In the genomic region with DNA sequence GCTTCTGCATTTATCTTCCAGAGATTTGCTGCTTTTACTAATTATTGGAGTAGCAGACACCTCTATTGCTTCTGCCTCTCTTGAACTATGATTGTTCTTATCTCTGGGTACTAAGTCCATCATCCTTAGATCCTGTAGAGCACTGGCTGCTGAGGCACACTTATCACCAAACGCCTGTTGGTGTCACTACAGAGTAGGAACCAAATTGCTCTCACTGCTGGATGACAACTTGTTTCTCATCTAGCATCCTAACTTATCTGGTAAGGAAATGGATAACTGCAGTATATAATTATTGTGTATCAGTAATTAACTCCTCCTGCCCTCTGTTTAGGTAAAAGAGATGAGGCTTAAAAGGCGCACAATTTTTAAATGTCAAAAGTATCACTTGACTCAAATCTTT, we compare ENCODE assay signal across 19 cellular contexts.
DNase-seq lines count a peak whose midpoint lies in the region; ATAC-seq, FAIRE-seq and TF ChIP-seq lines count a peak whose summit lies in the region.
"Had no signal": no experiment of that assay in that cellular context is flagged by ENCODE, and none has a peak within 500 bp of the region (broad histone marks: within the 10 kb centered on the region; RNA-seq: fewer than 3 reads in every experiment).

No MANE protein-coding gene starts in this region.

- H3K27ac Mint-ChIP-seq in H9 = no peak overlapping the region
- H3K27ac Mint-ChIP-seq: activated CD4-positive, alpha-beta T cell treated with anti-CD3 and anti-CD28 coated beads, Interleukin-2, amount 10 ng/mL, durations not matched to agents 24 days and 14 days; activated naive CD4-positive, alpha-beta T cell treated with anti-CD3 and anti-CD28 coated beads, Interleukin-2, amount 10 ng/mL, durations not matched to agents 7 days and 5 days; CD4-positive, alpha-beta memory T cell; memory B cell had no signal

- no peak overlapping the region for H2BK5ac ChIP-seq in H9 (ENCODE audit: insufficient read length, low read length)

- no peaks in the 10 kb centered on the region for H3K79me2 ChIP-seq in H9 (ENCODE audit: insufficient read depth, low read length)

- no peak overlapping the region for H3K4me3 Mint-ChIP-seq in H9
- H3K4me3 Mint-ChIP-seq: activated CD4-positive, alpha-beta T cell treated with anti-CD3 and anti-CD28 coated beads, Interleukin-2, amount 10 ng/mL, durations not matched to agents 24 days and 14 days; activated naive CD4-positive, alpha-beta T cell treated with anti-CD3 and anti-CD28 coated beads, Interleukin-2, amount 10 ng/mL, durations not matched to agents 7 days and 5 days; CD4-positive, alpha-beta memory T cell; memory B cell had no signal

- H2BK120ac ChIP-seq in H9 (ENCODE audit: low read depth, low read length, poor library complexity, severe bottlenecking) = no peak overlapping the region

- intact Hi-C loops in heart right ventricle (cut with DNase I) = no loop called here

- H3K4me1 ChIP-seq in H9 (ENCODE audit: insufficient read depth, low read length) (no peaks in the 10 kb centered on the region), heart right ventricle (no peaks in the 10 kb centered on the region)
- H3K4me1 ChIP-seq: SJSA1 had no signal

- no peak overlapping the region for H3K4me3 ChIP-seq in heart right ventricle
- H3K4me3 ChIP-seq: SJSA1, thoracic aorta had no signal

- H4K5ac ChIP-seq in H9 (ENCODE audit: insufficient read length, low read depth, low read length) = no peak overlapping the region

- H2BK20ac ChIP-seq in H9 (ENCODE audit: low read depth, low read length, poor library complexity, severe bottlenecking) = no peak overlapping the region

- TF ChIP-seq CTCF in D721Med (IDR thresholded peaks at IDR 0.05; ENCODE audit: insufficient read depth, missing control alignments) (peak; percentile 1), H9 (conservative IDR thresholded peaks at IDR 0.05) (peak; percentile 62), heart right ventricle (IDR thresholded peaks at IDR 0.05) (peak in 2 of 9 donors; percentile 10 to 35)

- no peak overlapping the region for H3K4ac ChIP-seq in H9 (ENCODE audit: low read depth, low read length)

- no peak overlapping the region for H3K4me2 ChIP-seq in H9 (ENCODE audit: insufficient read depth, insufficient read length, low read length)

- no peak overlapping the region for H3K23ac ChIP-seq in H9 (ENCODE audit: insufficient read length, low read depth, low read length)

- H3K9me3 ChIP-seq in H9 (ENCODE audit: control insufficient read depth, low read depth, low read length) (no peaks in the 10 kb centered on the region), heart right ventricle (no peaks in the 10 kb centered on the region)
- H3K9me3 ChIP-seq: SJSA1, thoracic aorta had no signal

- no peak overlapping the region for H3K56ac ChIP-seq in H9 (ENCODE audit: insufficient read length, low read depth, low read length)

- H3T11ph ChIP-seq in H9 (ENCODE audit: low read length) = no peak overlapping the region

- no peaks in the 10 kb centered on the region for H3K23me2 ChIP-seq in H9 (ENCODE audit: insufficient read length, low read depth, low read length, poor library complexity, severe bottlenecking)

- no peak overlapping the region for H4K8ac ChIP-seq in H9 (replicated peaks; ENCODE audit: insufficient read length, low read depth, low read length)

- H3K14ac ChIP-seq in H9 (ENCODE audit: insufficient read depth, low read length) = no peak overlapping the region

- FAIRE-seq in D721Med (lab: Jason Lieb, UNC) = no peak

- H4K91ac ChIP-seq in H9 (ENCODE audit: insufficient read length, low read depth, low read length) = no peak overlapping the region

- H2AFZ ChIP-seq in H9 (ENCODE audit: low read length) = no peak overlapping the region

- no peak overlapping the region for H3K18ac ChIP-seq in H9 (ENCODE audit: insufficient read length, low read depth, low read length)

- no peaks in the 10 kb centered on the region for H3K36me3 ChIP-seq in heart right ventricle
- H3K36me3 ChIP-seq: SJSA1, thoracic aorta had no signal

- no peak overlapping the region for H2BK12ac ChIP-seq in H9 (ENCODE audit: insufficient read length, low read depth, low read length)

- no peak overlapping the region for H2BK15ac ChIP-seq in H9 (ENCODE audit: low read depth, low read length)

- H3K27ac ChIP-seq in H9 (ENCODE audit: insufficient read length, low read depth, low read length) (no peak overlapping the region), heart right ventricle (no peak overlapping the region)
- H3K27ac ChIP-seq: SJSA1, thoracic aorta had no signal

- no peaks in the 10 kb centered on the region for H3K4me1 Mint-ChIP-seq in H9
- H3K4me1 Mint-ChIP-seq: activated CD4-positive, alpha-beta T cell treated with anti-CD3 and anti-CD28 coated beads, Interleukin-2, amount 10 ng/mL, durations not matched to agents 24 days and 14 days; activated naive CD4-positive, alpha-beta T cell treated with anti-CD3 and anti-CD28 coated beads, Interleukin-2, amount 10 ng/mL, durations not matched to agents 7 days and 5 days; CD4-positive, alpha-beta memory T cell; memory B cell had no signal

- H3K9ac ChIP-seq in H9 (ENCODE audit: extremely low read depth, insufficient read length, low read length) = no peak overlapping the region

- H3K36me3 Mint-ChIP-seq in H9 (ENCODE audit: insufficient read depth in 1 of 3, low read depth in 3 of 3) = no peaks in the 10 kb centered on the region
- H3K36me3 Mint-ChIP-seq: activated naive CD4-positive, alpha-beta T cell treated with anti-CD3 and anti-CD28 coated beads, Interleukin-2, amount 10 ng/mL, durations not matched to agents 7 days and 5 days; CD4-positive, alpha-beta memory T cell; memory B cell had no signal

- no peaks in the 10 kb centered on the region for H3K27me3 ChIP-seq in H9 (ENCODE audit: insufficient read depth, low read length)
- no peaks in the 10 kb centered on the region for H3K27me3 ChIP-seq in heart right ventricle
- H3K27me3 ChIP-seq: SJSA1 had no signal

- no peaks in the 10 kb centered on the region for H3K27me3 Mint-ChIP-seq in H9 (ENCODE audit: low read depth)
- H3K27me3 Mint-ChIP-seq: activated CD4-positive, alpha-beta T cell treated with anti-CD3 and anti-CD28 coated beads, Interleukin-2, amount 10 ng/mL, durations not matched to agents 24 days and 14 days; activated naive CD4-positive, alpha-beta T cell treated with anti-CD3 and anti-CD28 coated beads, Interleukin-2, amount 10 ng/mL, durations not matched to agents 7 days and 5 days; memory B cell had no signal

- peak; percentile 52; the same call in 2 of the 3 replicates for ATAC-seq in SK-N-SH treated with all-trans-retinoic acid at 6 μM for 48 hours
- ATAC-seq in heart right ventricle = no peak

- no CpG with 5 or more reads among the region's 2 CpGs for WGBS in H9 (ENCODE audit: extremely low coverage, insufficient read length, low lambda C conversion rate)
- 50 to 53% methylated on average over 2 of the region's 2 CpGs for WGBS in heart right ventricle, 2 donors

- H3K79me1 ChIP-seq in H9 (ENCODE audit: insufficient read depth, low read depth, low read length, poor library complexity, severe bottlenecking) = no peaks in the 10 kb centered on the region

- DNase-seq in D721Med (ENCODE audit: insufficient read length, low spot score) (no peak), H9 (peak; percentile 28), left kidney (ENCODE audit: low read depth, low spot score) (peak; percentile 4), NCI-H524 treated with DMSO at 0.1 percent for 48 hours (lab: John Stamatoyannopoulos, UW) (no peak), heart right ventricle (no peak)
- DNase-seq in activated CD4-positive, alpha-beta T cell treated with anti-CD3 and anti-CD28 coated beads, Interleukin-2, amount 50 U/mL, for 48 hours = no peak
- no peak for DNase-seq in central memory CD4-positive, alpha-beta T cell
- DNase-seq: activated CD4-positive, alpha-beta T cell treated with anti-CD3 and anti-CD28 coated beads, Interleukin-2, amount 10 ng/mL, durations not matched to agents 24 days and 14 days; activated naive CD4-positive, alpha-beta T cell treated with anti-CD3 and anti-CD28 coated beads, Interleukin-2, amount 10 ng/mL, durations not matched to agents 7 days and 5 days; CD4-positive, alpha-beta memory T cell; dermis blood vessel endothelial cell; glutamatergic neuron; IMR-90; NCI-H226; retina had no signal

- no peaks in the 10 kb centered on the region; a peak in 1 of 5 replicates for H3K9me3 Mint-ChIP-seq in H9

- no peaks in the 10 kb centered on the region for H4K20me1 ChIP-seq in H9 (ENCODE audit: control insufficient read depth, insufficient read depth, insufficient read length)

- no peak overlapping the region for H2AK5ac ChIP-seq in H9 (ENCODE audit: insufficient read length, low read length)

TF ChIP-seq in SK-N-SH treated with all-trans-retinoic acid at 6 μM for 48 hours, 23 proteins besides CTCF, POLR2A, EP300 and RAD21 (continues in another document):
- TF ChIP-seq RARB (CRISPR knock-in tag; IDR thresholded peaks at IDR 0.05) = no peak
- no peak for TF ChIP-seq ZNF70 (CRISPR knock-in tag; IDR thresholded peaks at IDR 0.05)
- TF ChIP-seq ISL1 (CRISPR knock-in tag; IDR thresholded peaks at IDR 0.05) = no peak
- TF ChIP-seq, protein P1, sequence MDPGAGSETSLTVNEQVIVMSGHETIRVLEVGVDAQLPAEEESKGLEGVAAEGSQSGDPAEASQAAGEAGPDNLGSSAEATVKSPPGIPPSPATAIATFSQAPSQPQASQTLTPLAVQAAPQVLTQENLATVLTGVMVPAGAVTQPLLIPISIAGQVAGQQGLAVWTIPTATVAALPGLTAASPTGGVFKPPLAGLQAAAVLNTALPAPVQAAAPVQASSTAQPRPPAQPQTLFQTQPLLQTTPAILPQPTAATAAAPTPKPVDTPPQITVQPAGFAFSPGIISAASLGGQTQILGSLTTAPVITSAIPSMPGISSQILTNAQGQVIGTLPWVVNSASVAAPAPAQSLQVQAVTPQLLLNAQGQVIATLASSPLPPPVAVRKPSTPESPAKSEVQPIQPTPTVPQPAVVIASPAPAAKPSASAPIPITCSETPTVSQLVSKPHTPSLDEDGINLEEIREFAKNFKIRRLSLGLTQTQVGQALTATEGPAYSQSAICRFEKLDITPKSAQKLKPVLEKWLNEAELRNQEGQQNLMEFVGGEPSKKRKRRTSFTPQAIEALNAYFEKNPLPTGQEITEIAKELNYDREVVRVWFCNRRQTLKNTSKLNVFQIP (CRISPR knock-in tag; IDR thresholded peaks at IDR 0.05; ENCODE audit: borderline replicate concordance, low read depth) = no peak
- no peak for TF ChIP-seq ZC3H10 (CRISPR knock-in tag; IDR thresholded peaks at IDR 0.05)
- TF ChIP-seq ZFP3 (CRISPR knock-in tag; IDR thresholded peaks at IDR 0.05) = no peak
- TF ChIP-seq ZFP30 (CRISPR knock-in tag; IDR thresholded peaks at IDR 0.05) = no peak

Comparison
In these comparisons a context has a peak if more than half of its experiments do, and no peak if none do; other contexts are left out.
1. DNase-seq: peak in H9 (single experiment) and left kidney (single experiment); none in D721Med (single experiment), activated CD4-positive, alpha-beta T cell treated with anti-CD3 and anti-CD28 coated beads, Interleukin-2, amount 50 U/mL, for 48 hours (0 of 2), central memory CD4-positive, alpha-beta T cell (single experiment), NCI-H524 treated with DMSO at 0.1 percent for 48 hours (single experiment) and heart right ventricle (0 of 2).